Comparison of ENCODE assay signal across 23 cellular contexts in the genomic region with DNA sequence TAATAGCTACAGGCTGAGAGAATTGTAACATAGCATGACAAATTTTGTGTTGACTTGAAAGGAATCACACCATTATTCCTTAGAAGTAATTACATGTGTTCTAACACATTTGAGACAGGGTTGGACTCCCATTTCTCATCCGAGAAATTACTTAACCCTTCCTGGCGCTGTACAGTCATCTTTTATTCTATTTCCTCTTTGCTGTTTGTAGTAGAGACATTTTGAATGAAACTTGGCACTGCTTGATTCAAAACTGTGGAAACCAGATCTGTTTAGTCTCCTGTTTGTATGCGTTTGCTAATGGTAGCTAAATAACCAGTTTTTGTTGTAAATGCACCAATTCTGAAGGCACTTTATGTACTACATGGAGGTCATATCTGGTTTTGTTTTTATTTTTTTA.
"Had no signal": no experiment of that assay in that cellular context is flagged by ENCODE, and none has a peak within 500 bp of the region (broad histone marks: within the 10 kb centered on the region; RNA-seq: fewer than 3 reads in every experiment).

No MANE protein-coding gene starts in this region.

- H3K4me1 ChIP-seq: adrenal gland had no signal

- H3K9me3 Mint-ChIP-seq: activated CD4-positive, alpha-beta memory T cell treated with anti-CD3 and anti-CD28 coated beads for 36 hours; activated CD4-positive, alpha-beta T cell treated with anti-CD3 and anti-CD28 coated beads, Interleukin-2, amount 10 ng/mL, durations not matched to agents 7 days and 5 days; activated naive CD8-positive, alpha-beta T cell treated with anti-CD3 and anti-CD28 coated beads, Interleukin-2, amount 10 ng/mL, durations not matched to agents 7 days and 5 days; activated T-helper 2 cell treated with anti-CD3 and anti-CD28 coated beads, Interferon-gamma antibody, Interleukin-2, Interleukin-4, amounts not matched to agents 10 μg/mL and 5 μg/mL and 100 μg/mL, durations not matched to agents 14 hours and 24 hours and 36 hours; T-helper 1 cell treated with Interleukin-12 subunit alpha and Interleukin-12 subunit beta and Interleukin-4 antibody, amounts not matched to agents 30 μg/mL and 1 μg/mL, for 36 hours had no signal

- H3K27ac ChIP-seq: adrenal gland, PC-9, VCaP had no signal

- H3K36me3 Mint-ChIP-seq: activated CD4-positive, alpha-beta memory T cell treated with anti-CD3 and anti-CD28 coated beads for 36 hours; activated naive CD8-positive, alpha-beta T cell treated with anti-CD3 and anti-CD28 coated beads, Interleukin-2, amount 10 ng/mL, durations not matched to agents 7 days and 5 days had no signal

- H3K4me3 Mint-ChIP-seq: activated CD4-positive, alpha-beta memory T cell treated with anti-CD3 and anti-CD28 coated beads for 36 hours; activated CD4-positive, alpha-beta T cell treated with anti-CD3 and anti-CD28 coated beads, Interleukin-2, amount 10 ng/mL, durations not matched to agents 7 days and 5 days; activated naive CD8-positive, alpha-beta T cell treated with anti-CD3 and anti-CD28 coated beads, Interleukin-2, amount 10 ng/mL, durations not matched to agents 7 days and 5 days; T-helper 1 cell treated with Interleukin-12 subunit alpha and Interleukin-12 subunit beta and Interleukin-4 antibody, amounts not matched to agents 30 μg/mL and 1 μg/mL, for 36 hours had no signal

- H3K9me3 ChIP-seq: adrenal gland had no signal

- H3K27me3 ChIP-seq: adrenal gland had no signal

- H3K27me3 Mint-ChIP-seq: activated CD4-positive, alpha-beta T cell treated with anti-CD3 and anti-CD28 coated beads, Interleukin-2, amount 10 ng/mL, durations not matched to agents 7 days and 5 days; activated naive CD8-positive, alpha-beta T cell treated with anti-CD3 and anti-CD28 coated beads, Interleukin-2, amount 10 ng/mL, durations not matched to agents 7 days and 5 days had no signal

- FAIRE-seq: TTC549 had no signal

- H3K4me3 ChIP-seq: adrenal gland, PC-9 had no signal

- H3K27ac Mint-ChIP-seq: activated CD4-positive, alpha-beta memory T cell treated with anti-CD3 and anti-CD28 coated beads for 36 hours; activated CD4-positive, alpha-beta T cell treated with anti-CD3 and anti-CD28 coated beads, Interleukin-2, amount 10 ng/mL, durations not matched to agents 7 days and 5 days; activated naive CD8-positive, alpha-beta T cell treated with anti-CD3 and anti-CD28 coated beads, Interleukin-2, amount 10 ng/mL, durations not matched to agents 7 days and 5 days; activated T-helper 2 cell treated with anti-CD3 and anti-CD28 coated beads, Interferon-gamma antibody, Interleukin-2, Interleukin-4, amounts not matched to agents 10 μg/mL and 5 μg/mL and 100 μg/mL, durations not matched to agents 14 hours and 24 hours and 36 hours; T-helper 1 cell treated with Interleukin-12 subunit alpha and Interleukin-12 subunit beta and Interleukin-4 antibody, amounts not matched to agents 30 μg/mL and 1 μg/mL, for 36 hours had no signal

- DNase-seq: activated CD4-positive, alpha-beta memory T cell treated with anti-CD3 and anti-CD28 coated beads for 36 hours; activated CD4-positive, alpha-beta T cell treated with anti-CD3 and anti-CD28 coated beads, Interleukin-2, amount 10 ng/mL, durations not matched to agents 7 days and 5 days; activated CD4-positive, CD25-positive, alpha-beta regulatory T cell; activated naive CD4-positive, alpha-beta T cell treated with anti-CD3 and anti-CD28 coated beads, Interleukin-2, amount 50 U/mL, for 16 hours; activated naive CD8-positive, alpha-beta T cell treated with anti-CD3 and anti-CD28 coated beads, Interleukin-2, amount 10 ng/mL, durations not matched to agents 7 days and 5 days; activated T-cell treated with anti-CD3 and anti-CD28 coated beads for 4 hours; activated T-cell treated with anti-CD3 and anti-CD28 coated beads, Interleukin-2, amount 50 U/mL, for 48 hours; adrenal gland; anterior cingulate cortex; Kasumi-1; KBM-7; NCI-H1105 treated with DMSO at 0.1 percent for 48 hours; NCI-H1436 treated with DMSO at 0.1 percent for 48 hours; NCI-H187; NCI-H510A treated with DMSO at 0.1 percent for 48 hours; NCI-H69; PC-9; SHP77 treated with DMSO at 0.1 percent for 48 hours; T-helper 9 cell had no signal
